In the genomic region with DNA sequence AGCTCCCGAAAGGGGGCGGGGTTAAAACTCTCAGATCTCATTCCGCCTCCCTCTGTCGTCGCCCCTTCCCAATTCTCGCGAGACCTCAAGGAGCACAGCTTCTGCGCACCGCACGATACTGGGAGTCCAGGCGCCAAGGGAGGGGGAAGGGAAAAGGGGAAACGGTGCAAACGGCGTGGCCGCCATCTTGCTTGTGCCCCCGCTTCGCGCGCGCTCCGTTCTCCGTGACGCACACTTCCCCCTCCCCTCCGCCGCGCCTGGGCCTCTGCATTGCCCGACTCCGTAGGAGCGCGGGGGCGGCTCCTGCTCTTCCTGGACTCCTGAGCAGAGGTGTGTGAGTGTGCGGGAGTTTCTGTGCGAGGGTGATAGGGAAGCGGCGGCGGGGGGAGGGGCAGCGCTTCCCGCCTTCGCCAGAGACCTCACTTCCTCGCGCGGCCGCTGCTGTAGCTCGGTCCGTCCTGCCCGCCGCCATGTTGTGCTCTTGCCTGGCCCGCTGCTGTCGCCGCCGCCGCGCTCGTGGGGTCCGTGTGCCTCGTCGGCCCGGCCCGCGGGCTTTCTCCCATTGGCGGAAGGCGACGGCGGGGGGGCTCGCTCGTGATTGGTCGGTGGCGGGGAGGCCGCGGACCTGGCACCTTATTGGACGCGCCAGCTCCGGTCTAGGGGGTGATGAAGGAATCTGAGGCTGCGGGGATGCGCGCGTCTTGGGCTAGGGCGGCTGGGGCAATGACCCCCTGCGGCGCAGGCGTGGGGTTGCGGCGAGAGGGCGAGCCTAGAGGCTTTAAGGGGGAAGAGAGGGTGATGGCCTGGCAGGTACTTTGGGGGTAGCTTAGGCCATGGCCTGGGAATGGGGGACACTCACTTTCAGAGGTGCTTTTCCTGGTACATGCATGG, we compare ENCODE assay signal across 1 cellular context.
TF ChIP-seq lines count a peak whose summit lies in the region.

A gene (plus strand): TSS at position 167 of the 891 bp plus-strand sequence. CDS start 47,140 bp downstream, outside the sequence.

TF ChIP-seq in K562, 482 proteins besides CTCF, POLR2A, EP300 and RAD21 (continued from another document and continues in another):
- TF ChIP-seq CBX5 (IDR thresholded peaks at IDR 0.05; ENCODE audit: borderline replicate concordance, low read depth) (no peak), GTF2A2 (tag; IDR thresholded peaks at IDR 0.05) (no peak), RBM22 (IDR thresholded peaks at IDR 0.05; ENCODE audit: low read depth, low read length, poor library complexity, severe bottlenecking) (peak; percentile 96), ZSCAN29 (IDR thresholded peaks at IDR 0.05) (peak; percentile 67; the same call in 1 of the 2 replicates), MEF2A (IDR thresholded peaks at IDR 0.05; ENCODE audit: control insufficient read depth, low read depth, low read length) (no peak), CBFA2T2 (conservative IDR thresholded peaks at IDR 0.05) (peak; percentile 51), RCOR1 (IDR thresholded peaks at IDR 0.05; ENCODE audit: borderline replicate concordance in 1 of 2, low read depth in 2 of 2, low read length in 2 of 2) (peak; percentile 13 to 65; a peak in 3 of 4 replicates), TAF9B (IDR thresholded peaks at IDR 0.05; ENCODE audit: partially characterized antibody) (peak; percentile 92), CBFA2T3 (IDR thresholded peaks at IDR 0.05) (peak; percentile 77), DPF2 (IDR thresholded peaks at IDR 0.05) (peak; percentile 61; the same call in 1 of the 2 replicates), PCBP2 (IDR thresholded peaks at IDR 0.05; ENCODE audit: low read depth, low read length, poor library complexity, severe bottlenecking) (no peak), C11orf30 (IDR thresholded peaks at IDR 0.05; ENCODE audit: low read depth) (peak; percentile 36; the same call in 1 of the 2 replicates), LEF1 (IDR thresholded peaks at IDR 0.05) (peak; percentile 49), ETV5 (CRISPR knock-in tag; IDR thresholded peaks at IDR 0.05; ENCODE audit: low read depth) (peak; percentile 75), TCF7L2 (IDR thresholded peaks at IDR 0.05; ENCODE audit: low read depth, low read length) (no peak), FOXK2 (conservative IDR thresholded peaks at IDR 0.05 in 1 of 2, IDR thresholded peaks at IDR 0.05 in 1 of 2; ENCODE audit: low read depth in 2 of 2) (peak; percentile 42 to 57; a peak in 2 of 4 replicates), RB1 (IDR thresholded peaks at IDR 0.05; ENCODE audit: low read depth) (peak; percentile 98), MAFF (IDR thresholded peaks at IDR 0.05; ENCODE audit: low read length) (peak; percentile 58; the same call in 1 of the 2 replicates), JUNB (CRISPR knock-in tag; conservative IDR thresholded peaks at IDR 0.05) (no peak), SLC30A9 (CRISPR knock-in tag; IDR thresholded peaks at IDR 0.05) (no peak), CXXC5 (CRISPR knock-in tag; IDR thresholded peaks at IDR 0.05) (peak; percentile 97), PRPF4 (IDR thresholded peaks at IDR 0.05; ENCODE audit: insufficient read depth, low read depth, low read length, poor library complexity, severe bottlenecking) (peak; percentile 94)
- TF ChIP-seq, protein P1, sequence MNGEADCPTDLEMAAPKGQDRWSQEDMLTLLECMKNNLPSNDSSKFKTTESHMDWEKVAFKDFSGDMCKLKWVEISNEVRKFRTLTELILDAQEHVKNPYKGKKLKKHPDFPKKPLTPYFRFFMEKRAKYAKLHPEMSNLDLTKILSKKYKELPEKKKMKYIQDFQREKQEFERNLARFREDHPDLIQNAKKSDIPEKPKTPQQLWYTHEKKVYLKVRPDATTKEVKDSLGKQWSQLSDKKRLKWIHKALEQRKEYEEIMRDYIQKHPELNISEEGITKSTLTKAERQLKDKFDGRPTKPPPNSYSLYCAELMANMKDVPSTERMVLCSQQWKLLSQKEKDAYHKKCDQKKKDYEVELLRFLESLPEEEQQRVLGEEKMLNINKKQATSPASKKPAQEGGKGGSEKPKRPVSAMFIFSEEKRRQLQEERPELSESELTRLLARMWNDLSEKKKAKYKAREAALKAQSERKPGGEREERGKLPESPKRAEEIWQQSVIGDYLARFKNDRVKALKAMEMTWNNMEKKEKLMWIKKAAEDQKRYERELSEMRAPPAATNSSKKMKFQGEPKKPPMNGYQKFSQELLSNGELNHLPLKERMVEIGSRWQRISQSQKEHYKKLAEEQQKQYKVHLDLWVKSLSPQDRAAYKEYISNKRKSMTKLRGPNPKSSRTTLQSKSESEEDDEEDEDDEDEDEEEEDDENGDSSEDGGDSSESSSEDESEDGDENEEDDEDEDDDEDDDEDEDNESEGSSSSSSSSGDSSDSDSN (IDR thresholded peaks at IDR 0.05; ENCODE audit: borderline replicate concordance in 1 of 2, low read depth in 2 of 2, low read length in 2 of 2) = peak; percentile 86 to 95; a peak in 3 of 4 replicates
- TF ChIP-seq, protein P2, sequence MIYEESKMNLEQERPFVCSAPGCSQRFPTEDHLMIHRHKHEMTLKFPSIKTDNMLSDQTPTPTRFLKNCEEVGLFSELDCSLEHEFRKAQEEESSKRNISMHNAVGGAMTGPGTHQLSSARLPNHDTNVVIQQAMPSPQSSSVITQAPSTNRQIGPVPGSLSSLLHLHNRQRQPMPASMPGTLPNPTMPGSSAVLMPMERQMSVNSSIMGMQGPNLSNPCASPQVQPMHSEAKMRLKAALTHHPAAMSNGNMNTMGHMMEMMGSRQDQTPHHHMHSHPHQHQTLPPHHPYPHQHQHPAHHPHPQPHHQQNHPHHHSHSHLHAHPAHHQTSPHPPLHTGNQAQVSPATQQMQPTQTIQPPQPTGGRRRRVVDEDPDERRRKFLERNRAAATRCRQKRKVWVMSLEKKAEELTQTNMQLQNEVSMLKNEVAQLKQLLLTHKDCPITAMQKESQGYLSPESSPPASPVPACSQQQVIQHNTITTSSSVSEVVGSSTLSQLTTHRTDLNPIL (CRISPR knock-in tag; IDR thresholded peaks at IDR 0.05) = peak; percentile 63; the same call in 1 of the 2 replicates
- TF ChIP-seq, protein P3, sequence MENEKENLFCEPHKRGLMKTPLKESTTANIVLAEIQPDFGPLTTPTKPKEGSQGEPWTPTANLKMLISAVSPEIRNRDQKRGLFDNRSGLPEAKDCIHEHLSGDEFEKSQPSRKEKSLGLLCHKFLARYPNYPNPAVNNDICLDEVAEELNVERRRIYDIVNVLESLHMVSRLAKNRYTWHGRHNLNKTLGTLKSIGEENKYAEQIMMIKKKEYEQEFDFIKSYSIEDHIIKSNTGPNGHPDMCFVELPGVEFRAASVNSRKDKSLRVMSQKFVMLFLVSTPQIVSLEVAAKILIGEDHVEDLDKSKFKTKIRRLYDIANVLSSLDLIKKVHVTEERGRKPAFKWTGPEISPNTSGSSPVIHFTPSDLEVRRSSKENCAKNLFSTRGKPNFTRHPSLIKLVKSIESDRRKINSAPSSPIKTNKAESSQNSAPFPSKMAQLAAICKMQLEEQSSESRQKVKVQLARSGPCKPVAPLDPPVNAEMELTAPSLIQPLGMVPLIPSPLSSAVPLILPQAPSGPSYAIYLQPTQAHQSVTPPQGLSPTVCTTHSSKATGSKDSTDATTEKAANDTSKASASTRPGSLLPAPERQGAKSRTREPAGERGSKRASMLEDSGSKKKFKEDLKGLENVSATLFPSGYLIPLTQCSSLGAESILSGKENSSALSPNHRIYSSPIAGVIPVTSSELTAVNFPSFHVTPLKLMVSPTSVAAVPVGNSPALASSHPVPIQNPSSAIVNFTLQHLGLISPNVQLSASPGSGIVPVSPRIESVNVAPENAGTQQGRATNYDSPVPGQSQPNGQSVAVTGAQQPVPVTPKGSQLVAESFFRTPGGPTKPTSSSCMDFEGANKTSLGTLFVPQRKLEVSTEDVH (IDR thresholded peaks at IDR 0.05; ENCODE audit: low read depth, partially characterized antibody) = peak; percentile 81
- TF ChIP-seq, protein P4, sequence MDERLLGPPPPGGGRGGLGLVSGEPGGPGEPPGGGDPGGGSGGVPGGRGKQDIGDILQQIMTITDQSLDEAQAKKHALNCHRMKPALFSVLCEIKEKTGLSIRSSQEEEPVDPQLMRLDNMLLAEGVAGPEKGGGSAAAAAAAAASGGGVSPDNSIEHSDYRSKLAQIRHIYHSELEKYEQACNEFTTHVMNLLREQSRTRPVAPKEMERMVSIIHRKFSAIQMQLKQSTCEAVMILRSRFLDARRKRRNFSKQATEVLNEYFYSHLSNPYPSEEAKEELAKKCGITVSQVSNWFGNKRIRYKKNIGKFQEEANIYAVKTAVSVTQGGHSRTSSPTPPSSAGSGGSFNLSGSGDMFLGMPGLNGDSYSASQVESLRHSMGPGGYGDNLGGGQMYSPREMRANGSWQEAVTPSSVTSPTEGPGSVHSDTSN (CRISPR knock-in tag; IDR thresholded peaks at IDR 0.05; ENCODE audit: low read depth) = no peak
- TF ChIP-seq, protein P4 (tag; conservative IDR thresholded peaks at IDR 0.05; ENCODE audit: low read depth) = no peak
- TF ChIP-seq, protein P5, sequence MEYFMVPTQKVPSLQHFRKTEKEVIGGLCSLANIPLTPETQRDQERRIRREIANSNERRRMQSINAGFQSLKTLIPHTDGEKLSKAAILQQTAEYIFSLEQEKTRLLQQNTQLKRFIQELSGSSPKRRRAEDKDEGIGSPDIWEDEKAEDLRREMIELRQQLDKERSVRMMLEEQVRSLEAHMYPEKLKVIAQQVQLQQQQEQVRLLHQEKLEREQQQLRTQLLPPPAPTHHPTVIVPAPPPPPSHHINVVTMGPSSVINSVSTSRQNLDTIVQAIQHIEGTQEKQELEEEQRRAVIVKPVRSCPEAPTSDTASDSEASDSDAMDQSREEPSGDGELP (CRISPR knock-in tag; IDR thresholded peaks at IDR 0.05; ENCODE audit: borderline replicate concordance) = peak; percentile 96
- TF ChIP-seq, protein P6, sequence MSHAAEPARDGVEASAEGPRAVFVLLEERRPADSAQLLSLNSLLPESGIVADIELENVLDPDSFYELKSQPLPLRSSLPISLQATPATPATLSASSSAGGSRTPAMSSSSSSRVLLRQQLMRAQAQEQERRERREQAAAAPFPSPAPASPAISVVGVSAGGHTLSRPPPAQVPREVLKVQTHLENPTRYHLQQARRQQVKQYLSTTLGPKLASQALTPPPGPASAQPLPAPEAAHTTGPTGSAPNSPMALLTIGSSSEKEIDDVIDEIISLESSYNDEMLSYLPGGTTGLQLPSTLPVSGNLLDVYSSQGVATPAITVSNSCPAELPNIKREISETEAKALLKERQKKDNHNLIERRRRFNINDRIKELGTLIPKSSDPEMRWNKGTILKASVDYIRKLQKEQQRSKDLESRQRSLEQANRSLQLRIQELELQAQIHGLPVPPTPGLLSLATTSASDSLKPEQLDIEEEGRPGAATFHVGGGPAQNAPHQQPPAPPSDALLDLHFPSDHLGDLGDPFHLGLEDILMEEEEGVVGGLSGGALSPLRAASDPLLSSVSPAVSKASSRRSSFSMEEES (CRISPR knock-in tag; IDR thresholded peaks at IDR 0.05) = no peak
- TF ChIP-seq, protein P7, sequence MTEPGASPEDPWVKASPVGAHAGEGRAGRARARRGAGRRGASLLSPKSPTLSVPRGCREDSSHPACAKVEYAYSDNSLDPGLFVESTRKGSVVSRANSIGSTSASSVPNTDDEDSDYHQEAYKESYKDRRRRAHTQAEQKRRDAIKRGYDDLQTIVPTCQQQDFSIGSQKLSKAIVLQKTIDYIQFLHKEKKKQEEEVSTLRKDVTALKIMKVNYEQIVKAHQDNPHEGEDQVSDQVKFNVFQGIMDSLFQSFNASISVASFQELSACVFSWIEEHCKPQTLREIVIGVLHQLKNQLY (CRISPR knock-in tag; conservative IDR thresholded peaks at IDR 0.05) = peak; percentile 80 to 82; a peak in 2 of 4 replicates
- TF ChIP-seq, protein P8, sequence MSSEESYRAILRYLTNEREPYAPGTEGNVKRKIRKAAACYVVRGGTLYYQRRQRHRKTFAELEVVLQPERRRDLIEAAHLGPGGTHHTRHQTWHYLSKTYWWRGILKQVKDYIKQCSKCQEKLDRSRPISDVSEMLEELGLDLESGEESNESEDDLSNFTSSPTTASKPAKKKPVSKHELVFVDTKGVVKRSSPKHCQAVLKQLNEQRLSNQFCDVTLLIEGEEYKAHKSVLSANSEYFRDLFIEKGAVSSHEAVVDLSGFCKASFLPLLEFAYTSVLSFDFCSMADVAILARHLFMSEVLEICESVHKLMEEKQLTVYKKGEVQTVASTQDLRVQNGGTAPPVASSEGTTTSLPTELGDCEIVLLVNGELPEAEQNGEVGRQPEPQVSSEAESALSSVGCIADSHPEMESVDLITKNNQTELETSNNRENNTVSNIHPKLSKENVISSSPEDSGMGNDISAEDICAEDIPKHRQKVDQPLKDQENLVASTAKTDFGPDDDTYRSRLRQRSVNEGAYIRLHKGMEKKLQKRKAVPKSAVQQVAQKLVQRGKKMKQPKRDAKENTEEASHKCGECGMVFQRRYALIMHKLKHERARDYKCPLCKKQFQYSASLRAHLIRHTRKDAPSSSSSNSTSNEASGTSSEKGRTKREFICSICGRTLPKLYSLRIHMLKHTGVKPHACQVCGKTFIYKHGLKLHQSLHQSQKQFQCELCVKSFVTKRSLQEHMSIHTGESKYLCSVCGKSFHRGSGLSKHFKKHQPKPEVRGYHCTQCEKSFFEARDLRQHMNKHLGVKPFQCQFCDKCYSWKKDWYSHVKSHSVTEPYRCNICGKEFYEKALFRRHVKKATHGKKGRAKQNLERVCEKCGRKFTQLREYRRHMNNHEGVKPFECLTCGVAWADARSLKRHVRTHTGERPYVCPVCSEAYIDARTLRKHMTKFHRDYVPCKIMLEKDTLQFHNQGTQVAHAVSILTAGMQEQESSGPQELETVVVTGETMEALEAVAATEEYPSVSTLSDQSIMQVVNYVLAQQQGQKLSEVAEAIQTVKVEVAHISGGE (CRISPR knock-in tag; IDR thresholded peaks at IDR 0.05) = peak in 1 of 3 experiments; percentile 86; a peak in 2 of 6 replicates
- TF ChIP-seq, protein P9, sequence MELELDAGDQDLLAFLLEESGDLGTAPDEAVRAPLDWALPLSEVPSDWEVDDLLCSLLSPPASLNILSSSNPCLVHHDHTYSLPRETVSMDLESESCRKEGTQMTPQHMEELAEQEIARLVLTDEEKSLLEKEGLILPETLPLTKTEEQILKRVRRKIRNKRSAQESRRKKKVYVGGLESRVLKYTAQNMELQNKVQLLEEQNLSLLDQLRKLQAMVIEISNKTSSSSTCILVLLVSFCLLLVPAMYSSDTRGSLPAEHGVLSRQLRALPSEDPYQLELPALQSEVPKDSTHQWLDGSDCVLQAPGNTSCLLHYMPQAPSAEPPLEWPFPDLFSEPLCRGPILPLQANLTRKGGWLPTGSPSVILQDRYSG (tag; conservative IDR thresholded peaks at IDR 0.05; ENCODE audit: low read depth) = peak; percentile 80
- TF ChIP-seq, protein P10, sequence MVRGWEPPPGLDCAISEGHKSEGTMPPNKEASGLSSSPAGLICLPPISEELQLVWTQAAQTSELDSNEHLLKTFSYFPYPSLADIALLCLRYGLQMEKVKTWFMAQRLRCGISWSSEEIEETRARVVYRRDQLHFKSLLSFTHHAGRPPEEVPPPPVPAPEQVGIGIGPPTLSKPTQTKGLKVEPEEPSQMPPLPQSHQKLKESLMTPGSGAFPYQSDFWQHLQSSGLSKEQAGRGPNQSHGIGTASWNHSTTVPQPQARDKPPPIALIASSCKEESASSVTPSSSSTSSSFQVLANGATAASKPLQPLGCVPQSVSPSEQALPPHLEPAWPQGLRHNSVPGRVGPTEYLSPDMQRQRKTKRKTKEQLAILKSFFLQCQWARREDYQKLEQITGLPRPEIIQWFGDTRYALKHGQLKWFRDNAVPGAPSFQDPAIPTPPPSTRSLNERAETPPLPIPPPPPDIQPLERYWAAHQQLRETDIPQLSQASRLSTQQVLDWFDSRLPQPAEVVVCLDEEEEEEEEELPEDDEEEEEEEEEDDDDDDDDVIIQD (CRISPR knock-in tag; IDR thresholded peaks at IDR 0.05) = peak; percentile 84; the same call in 1 of the 2 replicates
